ENCODE assay signal across 28 cellular contexts in genomic region chr5:96007051-96007450, GRCh38.
"Had no signal": no experiment of that assay in that cellular context is flagged by ENCODE, and none has a peak within 500 bp of the region (broad histone marks: within the 10 kb centered on the region; RNA-seq: fewer than 3 reads in every experiment).

No MANE protein-coding gene starts in this region.

- ATAC-seq: activated naive CD4-positive, alpha-beta T cell treated with anti-CD3 and anti-CD28 coated beads, Interleukin-2, amount 50 U/mL, for 72 hours; activated T-cell treated with anti-CD3 and anti-CD28 coated beads, Interleukin-2, amount 50 U/mL, for 72 hours; effector memory CD8-positive, alpha-beta T cell; gastrocnemius medialis; heart left ventricle; WTC11 had no signal

- H3K9me3 ChIP-seq: ascending aorta, gastrocnemius medialis had no signal

- H3K36me3 ChIP-seq: ascending aorta, brain microvascular endothelial cell, gastrocnemius medialis, heart left ventricle had no signal

- H3K27me3 ChIP-seq: ascending aorta, brain microvascular endothelial cell, foreskin keratinocyte, gastrocnemius medialis, heart left ventricle had no signal

- H3K27ac ChIP-seq: ascending aorta, brain microvascular endothelial cell, gastrocnemius medialis, heart left ventricle, VCaP had no signal

- H3K4me3 ChIP-seq: ascending aorta, gastrocnemius medialis, heart left ventricle had no signal

- H3K4me1 ChIP-seq: ascending aorta, gastrocnemius medialis, heart left ventricle had no signal

- DNase-seq: activated CD4-positive, alpha-beta memory T cell treated with anti-CD3 and anti-CD28 coated beads, Interleukin-2, amount 10 ng/mL, durations not matched to agents 7 days and 5 days; activated CD4-positive, alpha-beta T cell treated with anti-CD3 and anti-CD28 coated beads for 1 hour; activated CD4-positive, alpha-beta T cell treated with anti-CD3 and anti-CD28 coated beads for 4 hours; activated CD4-positive, alpha-beta T cell treated with anti-CD3 and anti-CD28 coated beads, Interleukin-2, amount 10 ng/mL, durations not matched to agents 7 days and 5 days; activated CD4-positive, alpha-beta T cell treated with anti-CD3 and anti-CD28 coated beads, Interleukin-2, amount 50 U/mL, for 4 hours; activated CD8-positive, alpha-beta memory T cell treated with anti-CD3 and anti-CD28 coated beads, Interleukin-2, amount 50 U/mL, for 48 hours; activated gamma-delta T cell; activated naive CD4-positive, alpha-beta T cell; activated naive CD4-positive, alpha-beta T cell treated with anti-CD3 and anti-CD28 coated beads, Interleukin-2, amount 10 ng/mL, durations not matched to agents 7 days and 5 days; activated naive CD8-positive, alpha-beta T cell treated with anti-CD3 and anti-CD28 coated beads, Interleukin-2, amount 10 ng/mL, durations not matched to agents 7 days and 5 days; activated T-cell treated with anti-CD3 and anti-CD28 coated beads for 4 hours; activated T-cell treated with anti-CD3 and anti-CD28 coated beads, Interleukin-2, amount 50 U/mL, for 24 hours; activated T-cell treated with anti-CD3 and anti-CD28 coated beads, Interleukin-2, amount 50 U/mL, for 72 hours; brain microvascular endothelial cell; caudate nucleus; cortex of kidney; dermis blood vessel endothelial cell; effector CD4-positive, alpha-beta T cell; effector memory CD8-positive, alpha-beta T cell; gastrocnemius medialis; glutamatergic neuron; heart left ventricle; T-helper 2 cell had no signal
